In the genomic region with DNA sequence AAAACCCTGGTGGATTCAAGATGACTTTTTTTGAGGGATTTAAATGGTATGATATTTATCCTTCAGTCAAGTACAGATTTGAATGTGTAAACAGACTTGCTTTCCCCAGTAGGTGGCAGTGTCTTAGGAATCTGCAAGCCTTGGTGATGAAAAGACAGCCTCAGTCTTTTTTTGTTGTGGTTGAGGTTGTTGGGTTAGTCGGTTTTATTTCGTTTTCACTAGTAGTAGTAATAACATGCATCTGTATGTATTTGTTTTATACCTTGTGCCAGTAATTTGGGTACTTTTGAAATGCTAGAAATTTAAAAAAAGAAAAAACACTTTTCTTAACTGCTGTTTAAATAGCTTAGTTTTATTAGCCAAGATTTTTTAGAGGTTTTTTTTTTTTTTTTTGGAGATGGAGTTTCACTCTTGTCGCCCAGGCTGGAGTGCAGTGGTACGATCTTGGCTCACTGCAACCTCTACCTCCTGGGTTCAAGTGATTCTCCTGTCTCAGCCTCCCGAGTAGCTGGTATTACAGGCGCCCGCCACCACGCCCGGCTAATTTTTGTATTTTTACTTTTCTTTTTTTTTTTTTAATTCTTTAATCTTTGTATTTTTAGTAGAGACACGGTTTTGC, we compare ENCODE assay signal across 8 cellular contexts. TPM values are rescaled to one million over a fixed set of nuclear protein-coding genes. Genes with fewer than 3 reads are reported as not detected.
DNase-seq lines count a peak whose midpoint lies in the region; ATAC-seq and TF ChIP-seq lines count a peak whose summit lies in the region.

No MANE protein-coding gene starts in this region.

- 67% methylated on average over 9 to 10 of the region's 10 CpGs for WGBS in transverse colon (ENCODE audit: low coverage in 1 of 2), 2 donors

- TF ChIP-seq CTCF in VCaP (conservative IDR thresholded peaks at IDR 0.05) (peak; percentile 91), mucosa of descending colon (IDR thresholded peaks at IDR 0.05) (peak; percentile 54), transverse colon (IDR thresholded peaks at IDR 0.05) (peak; percentile 66 to 85 (median 75))

- H3K27me3 ChIP-seq in transverse colon: no peaks in the 10 kb centered on the region

- peaks cover 44% of the 10 kb centered on the region for H3K36me3 Mint-ChIP-seq in effector memory CD8-positive, alpha-beta T cell (ENCODE audit: insufficient read depth)

- H3K27ac Mint-ChIP-seq in effector memory CD8-positive, alpha-beta T cell: peak overlapping the region in 1 of 2 donors; percentile 41

- intact Hi-C loops in mucosa of descending colon (cut with DNase I, micrococcal nuclease) (loop anchor here (10.0 kb wide), 2 partner anchors 191 to 211 kb away; partner anchors contain the start of gene COQ2 (in 1 of the 2)), transverse colon (cut with DNase I; ENCODE audit: low total_unique reads) (loop anchor here (10.0 kb wide), 1 partner anchor 191 kb away; no protein-coding TSS in a partner anchor)

- no peaks in the 10 kb centered on the region for H3K9me3 Mint-ChIP-seq in effector memory CD8-positive, alpha-beta T cell

- H3K4me3 ChIP-seq in mucosa of descending colon (no peak overlapping the region), transverse colon (no peak overlapping the region)

- H3K36me3 ChIP-seq in mucosa of descending colon (ENCODE audit: low read depth): no peaks in the 10 kb centered on the region
- H3K36me3 ChIP-seq in transverse colon: peaks cover 0 to 12% (median 4%) of the 10 kb centered on the region in 4 donors

- peak; percentile 84 for DNase-seq in CD1c-positive myeloid dendritic cell (ENCODE audit: extremely low spot score)
- DNase-seq in NCI-H2196 treated with DMSO at 0.1 percent for 48 hours (lab: John Stamatoyannopoulos, UW; ENCODE audit: unreplicated experiment): peak; percentile 20
- DNase-seq in effector memory CD8-positive, alpha-beta T cell: peak; percentile 64 to 65 (median 65)
- DNase-seq in mucosa of descending colon: peak in 1 of 3 donors; percentile 87
- peak; percentile 30 for DNase-seq in transverse colon

- peak; percentile 88 for ATAC-seq in GM18520 (IDR thresholded peaks at IDR 0.05; ENCODE audit: unreplicated experiment)
- peak; percentile 86 for ATAC-seq in HG03066 (IDR thresholded peaks at IDR 0.05; ENCODE audit: low read depth, unreplicated experiment)
- ATAC-seq in effector memory CD8-positive, alpha-beta T cell (replicated peaks): peak; percentile 98
- peak; percentile 91 for ATAC-seq in mucosa of descending colon

- H3K9me3 ChIP-seq in mucosa of descending colon (no peaks in the 10 kb centered on the region), transverse colon (no peaks in the 10 kb centered on the region)

- peaks cover 3 to 4% of the 10 kb centered on the region in 2 donors for H3K4me1 Mint-ChIP-seq in effector memory CD8-positive, alpha-beta T cell (ENCODE audit: low read depth in 2 of 2)

- H3K27ac ChIP-seq in VCaP (no peak overlapping the region), transverse colon (peak overlapping the region in 1 of 4 donors; percentile 66)

- in situ Hi-C loops in transverse colon (cut with MboI; ENCODE audit: low pct_ligation_motif_present in 1 of 4, low pct_unique_long_range_greater_than_20kb in 1 of 4, low sequenced_read_pairs in 3 of 4): loop anchor here in 1 of 4 donors (10.0 kb wide), 1 partner anchor 181 kb away; no protein-coding TSS in a partner anchor

- H3K27me3 Mint-ChIP-seq in effector memory CD8-positive, alpha-beta T cell: no peaks in the 10 kb centered on the region

- no peak for TF ChIP-seq EP300 in transverse colon (IDR thresholded peaks at IDR 0.05; ENCODE audit: low read depth)

- H3K4me1 ChIP-seq in mucosa of descending colon (ENCODE audit: low read depth): peaks cover 3% of the 10 kb centered on the region
- H3K4me1 ChIP-seq in transverse colon: peaks cover 0 to 32% (median 4%) of the 10 kb centered on the region in 4 donors

- TF ChIP-seq POLR2A in transverse colon (IDR thresholded peaks at IDR 0.05): no peak

- peak overlapping the region; percentile 55 to 66 for H3K4me3 Mint-ChIP-seq in effector memory CD8-positive, alpha-beta T cell

RNA-seq across cellular contexts. Expression of gene COPS4, which starts 39.2 kb away (rescaled TPM):
- total RNA-seq in mucosa of descending colon (10 to 100 TPM; 16.7 to 26.1 (median 26.0) TPM), transverse colon (10 to 100 TPM in 3 of 4 donors, 1 to 10 TPM in 1; 6.7 to 81.8 (median 32.3) TPM)

RNA-seq across cellular contexts. Expression of gene PLAC8, which starts 40.3 kb away (rescaled TPM):
- total RNA-seq in mucosa of descending colon: 1,000 to 10,000 TPM in 1 of 3 donors, 100 to 1,000 TPM in 2; 539 to 1,034 (median 875) TPM
- total RNA-seq in transverse colon: 100 to 1,000 TPM in 3 of 4 donors, 10 to 100 TPM in 1; 27.3 to 569 (median 401) TPM
